In the genomic region with DNA sequence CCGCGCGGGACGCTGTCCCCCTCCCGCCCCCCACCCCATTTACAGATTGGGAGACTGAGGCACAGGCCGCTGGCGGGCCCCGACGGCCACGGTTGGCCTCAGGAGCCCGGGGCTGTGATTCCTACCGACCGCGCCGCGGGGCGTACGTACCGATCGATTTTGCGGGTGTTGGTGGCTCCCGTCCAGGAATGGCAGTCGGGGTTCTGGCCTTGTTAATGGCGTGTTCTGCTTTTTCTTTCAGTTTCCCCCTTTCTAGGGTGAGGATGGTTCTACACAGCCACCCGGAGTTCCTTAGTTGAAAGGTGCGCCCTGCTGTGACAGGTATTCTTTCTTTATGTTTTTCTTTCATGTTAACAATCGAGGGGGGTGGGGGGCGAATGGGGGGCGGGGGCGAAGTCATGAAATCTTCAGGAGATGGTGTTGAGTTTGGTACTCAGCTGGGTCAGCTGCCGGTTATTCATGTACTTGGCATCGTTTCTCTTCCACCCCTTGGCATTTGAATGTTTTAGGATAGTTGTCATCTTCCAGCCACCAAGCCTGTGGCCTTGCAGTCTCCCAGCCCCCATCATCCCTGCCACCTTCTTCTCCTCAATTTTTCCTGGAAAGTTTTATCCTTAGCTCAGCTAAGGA, we compare ENCODE assay signal across 8 cellular contexts. TPM values are rescaled to one million over a fixed set of nuclear protein-coding genes. Genes with fewer than 3 reads are reported as not detected.
DNase-seq lines count a peak whose midpoint lies in the region; ATAC-seq and TF ChIP-seq lines count a peak whose summit lies in the region.

No MANE protein-coding gene starts in this region.

- peak overlapping the region; percentile 93 for H3K4me3 ChIP-seq in GM06990 (replicated peaks; ENCODE audit: low read depth, low read length)
- H3K4me3 ChIP-seq in muscle layer of duodenum (ENCODE audit: low read depth in 1 of 2, low read length in 2 of 2) = peak overlapping the region; percentile 70 to 81
- H3K4me3 ChIP-seq in upper lobe of left lung = peak overlapping the region; percentile 78 to 94 (median 92)

- DNase-seq in GM06990 (ENCODE audit: extremely low read depth, insufficient read length) = no peak
- DNase-seq in LHCN-M2 (ENCODE audit: low read depth) = peak; percentile 58
- DNase-seq in activated CD8-positive, alpha-beta memory T cell treated with anti-CD3 and anti-CD28 coated beads, Interleukin-2, amount 50 U/mL, for 4 hours = peak; percentile 45
- peak; percentile 44 to 64 for DNase-seq in erythroblast (lab: John Stamatoyannopoulos, UW)
- peak in 1 of 2 donors; percentile 27 for DNase-seq in upper lobe of left lung
- DNase-seq in occipital lobe (lab: John Stamatoyannopoulos, UW) = no peak

- H3K9me3 ChIP-seq in muscle layer of duodenum (ENCODE audit: control insufficient read depth in 1 of 2, low read length in 2 of 2) = no peaks in the 10 kb centered on the region
- H3K9me3 ChIP-seq in upper lobe of left lung = no peaks in the 10 kb centered on the region

- no peaks in the 10 kb centered on the region for H3K27me3 ChIP-seq in GM06990 (replicated peaks; ENCODE audit: control insufficient read depth, insufficient read depth, low read length)
- H3K27me3 ChIP-seq in muscle layer of duodenum (ENCODE audit: low read depth, low read length) = no peaks in the 10 kb centered on the region
- no peaks in the 10 kb centered on the region for H3K27me3 ChIP-seq in upper lobe of left lung

- H3K4me1 ChIP-seq in muscle layer of duodenum (ENCODE audit: control insufficient read depth in 1 of 2, insufficient read depth in 2 of 2, low read length in 2 of 2) (peaks cover 0 to 24% of the 10 kb centered on the region in 2 donors), upper lobe of left lung (peaks cover 37 to 50% (median 46%) of the 10 kb centered on the region in 4 donors)

- TF ChIP-seq POLR2A in erythroblast (IDR thresholded peaks at IDR 0.05; ENCODE audit: low read length) = no peak
- no peak for TF ChIP-seq POLR2A in upper lobe of left lung (IDR thresholded peaks at IDR 0.05)

- no peak for TF ChIP-seq EP300 in upper lobe of left lung (IDR thresholded peaks at IDR 0.05)

- WGBS in upper lobe of left lung, 2 donors = 0 to 1% methylated on average over 8 to 21 of the region's 32 CpGs

- H3K27ac ChIP-seq in muscle layer of duodenum (ENCODE audit: low read length) (peak overlapping the region; percentile 79), upper lobe of left lung (peak overlapping the region; percentile 90 to 98 (median 98))

- TF ChIP-seq CTCF in GM06990 (IDR thresholded peaks at IDR 0.05; ENCODE audit: insufficient read depth, low read length, poor library complexity, severe bottlenecking) = no peak
- no peak for TF ChIP-seq CTCF in upper lobe of left lung (IDR thresholded peaks at IDR 0.05)

- H3K36me3 ChIP-seq in GM06990 (ENCODE audit: control insufficient read depth, insufficient read depth, low read length) (no peaks in the 10 kb centered on the region; the same call in 1 of the 2 replicates), muscle layer of duodenum (ENCODE audit: control insufficient read depth in 1 of 2, insufficient read depth in 2 of 2, low read length in 2 of 2) (no peaks in the 10 kb centered on the region), upper lobe of left lung (peaks cover 0 to 17% (median 0%) of the 10 kb centered on the region in 4 donors)

- no peak for ATAC-seq in upper lobe of left lung (ENCODE audit: low FRiP score in 2 of 2)
- no peak for ATAC-seq in HG03095 (IDR thresholded peaks at IDR 0.05; ENCODE audit: unreplicated experiment)

RNA-seq across cellular contexts. Expression of a gene that starts 0.8 kb away (rescaled TPM):
- 51.2 and 58.0 TPM in 2 replicates for total RNA-seq in LHCN-M2 (2014; rRNA removed)
- 17.7 TPM for polyA plus RNA-seq in LHCN-M2 (2012)
- 10 to 100 TPM; 25.5 to 72.1 (median 46.1) TPM for total RNA-seq in upper lobe of left lung
- total RNA-seq in occipital lobe = 51.2 TPM

RNA-seq across cellular contexts. Expression of a gene that starts 49.2 kb away (rescaled TPM):
- total RNA-seq in LHCN-M2 (2014; rRNA removed) (0.26 and 0.80 TPM in 2 replicates), upper lobe of left lung (10 to 100 TPM in 5 of 6 donors, 1 to 10 TPM in 1; 8.5 to 27.2 (median 11.2) TPM), occipital lobe (0.16 TPM)
- polyA plus RNA-seq in LHCN-M2 (2012) = 0.10 TPM

Comparison
In these comparisons a context has a peak if more than half of its experiments do, and no peak if none do; other contexts are left out.
1. DNase-seq: peak in LHCN-M2 (single experiment), activated CD8-positive, alpha-beta memory T cell treated with anti-CD3 and anti-CD28 coated beads, Interleukin-2, amount 50 U/mL, for 4 hours (single experiment) and erythroblast (2 of 2); none in GM06990 (single experiment) and occipital lobe (single experiment).
2. Peak in every context shown above with its lines, with median percentiles within 50 percentile points of each other: H3K4me3 ChIP-seq.